ENCODE assay signal across 23 cellular contexts in genomic region chr9:89889865-89890264, GRCh38.
"Had no signal": no experiment of that assay in that cellular context is flagged by ENCODE, and none has a peak within 500 bp of the region (broad histone marks: within the 10 kb centered on the region; RNA-seq: fewer than 3 reads in every experiment).

No MANE protein-coding gene starts in this region.

- H3K27ac ChIP-seq: gastrocnemius medialis, lower lobe of right lung, psoas muscle, suprapubic skin, transverse colon, upper lobe of right lung, uterus had no signal

- H3K9me3 ChIP-seq: gastrocnemius medialis, left ventricle myocardium inferior, lower lobe of right lung, mucosa of descending colon, psoas muscle, sigmoid colon, suprapubic skin, transverse colon, upper lobe of right lung, uterus had no signal

- H3K36me3 ChIP-seq: gastrocnemius medialis, left ventricle myocardium inferior, lower lobe of right lung, sigmoid colon, suprapubic skin, transverse colon, upper lobe of right lung, uterus had no signal

- H3K4me1 Mint-ChIP-seq: neural crest cell; stimulated activated memory B cell treated with anti-CD40 and anti-IgM and Interleukin-4, amounts not matched to agents 10 μg/mL and 1 μg/mL and 100 μg/mL, for 72 hours had no signal

- H3K4me3 Mint-ChIP-seq: effector memory CD8-positive, alpha-beta T cell; mesothelial cell of epicardium; naive B cell; natural killer cell treated with Interleukin-12 subunit alpha and Interleukin-12 subunit beta and Interleukin-15 and Interleukin-18, amount 100 ng/mL, for 72 hours; neural crest cell; stimulated activated memory B cell treated with anti-CD40 and anti-IgM and Interleukin-4, amounts not matched to agents 10 μg/mL and 1 μg/mL and 100 μg/mL, for 72 hours; stimulated activated naive CD8-positive, alpha-beta T cell treated with anti-CD3 and anti-CD28 coated beads, Interleukin-15, Interleukin-2, amounts not matched to agents 100 ng/mL and 50 ng/mL, for 24 hours had no signal

- ATAC-seq: effector memory CD8-positive, alpha-beta T cell; esophagus mucosa; gastrocnemius medialis; left cardiac atrium; lower lobe of right lung; mucosa of descending colon; natural killer cell treated with Interleukin-12 subunit alpha and Interleukin-12 subunit beta and Interleukin-15 and Interleukin-18, amount 100 ng/mL, for 72 hours; psoas muscle; right cardiac atrium; stimulated activated memory B cell treated with anti-CD40 and anti-IgM and Interleukin-4, amounts not matched to agents 10 μg/mL and 1 μg/mL and 100 μg/mL, for 72 hours; upper lobe of right lung had no signal

- H3K4me3 ChIP-seq: gastrocnemius medialis, left ventricle myocardium inferior, lower lobe of right lung, mucosa of descending colon, psoas muscle, sigmoid colon, suprapubic skin, transverse colon, upper lobe of right lung, uterus had no signal

- H3K9me3 Mint-ChIP-seq: effector memory CD8-positive, alpha-beta T cell; mesothelial cell of epicardium; naive B cell; natural killer cell treated with Interleukin-12 subunit alpha and Interleukin-12 subunit beta and Interleukin-15 and Interleukin-18, amount 100 ng/mL, for 72 hours; neural crest cell; stimulated activated memory B cell treated with anti-CD40 and anti-IgM and Interleukin-4, amounts not matched to agents 10 μg/mL and 1 μg/mL and 100 μg/mL, for 72 hours; stimulated activated naive CD8-positive, alpha-beta T cell treated with anti-CD3 and anti-CD28 coated beads, Interleukin-15, Interleukin-2, amounts not matched to agents 100 ng/mL and 50 ng/mL, for 24 hours had no signal

- H3K27me3 Mint-ChIP-seq: naive B cell; stimulated activated memory B cell treated with anti-CD40 and anti-IgM and Interleukin-4, amounts not matched to agents 10 μg/mL and 1 μg/mL and 100 μg/mL, for 72 hours; stimulated activated naive CD8-positive, alpha-beta T cell treated with anti-CD3 and anti-CD28 coated beads, Interleukin-15, Interleukin-2, amounts not matched to agents 100 ng/mL and 50 ng/mL, for 24 hours had no signal

- DNase-seq: cortex of kidney; effector memory CD8-positive, alpha-beta T cell; foreskin fibroblast; gastrocnemius medialis; left cardiac atrium; left ventricle myocardium inferior; lower lobe of right lung; mucosa of descending colon; naive B cell; psoas muscle; right cardiac atrium; sigmoid colon; stimulated activated CD4-positive, alpha-beta T cell treated with anti-CD3 and anti-CD28 coated beads, Interleukin-4, amount 100 ng/mL, for 4 hours; transverse colon; upper lobe of right lung; uterus had no signal

- H3K27ac Mint-ChIP-seq: effector memory CD8-positive, alpha-beta T cell; mesothelial cell of epicardium; stimulated activated memory B cell treated with anti-CD40 and anti-IgM and Interleukin-4, amounts not matched to agents 10 μg/mL and 1 μg/mL and 100 μg/mL, for 72 hours; stimulated activated naive CD8-positive, alpha-beta T cell treated with anti-CD3 and anti-CD28 coated beads, Interleukin-15, Interleukin-2, amounts not matched to agents 100 ng/mL and 50 ng/mL, for 24 hours had no signal

- H3K27me3 ChIP-seq: gastrocnemius medialis, sigmoid colon, suprapubic skin, transverse colon, upper lobe of right lung, uterus had no signal

- H3K36me3 Mint-ChIP-seq: mesothelial cell of epicardium; naive B cell; natural killer cell treated with Interleukin-12 subunit alpha and Interleukin-12 subunit beta and Interleukin-15 and Interleukin-18, amount 100 ng/mL, for 72 hours; stimulated activated memory B cell treated with anti-CD40 and anti-IgM and Interleukin-4, amounts not matched to agents 10 μg/mL and 1 μg/mL and 100 μg/mL, for 72 hours had no signal
